ENCODE assay signal across 8 cellular contexts in genomic region chr1:39692152-39693064, GRCh38. TPM values are rescaled to one million over a fixed set of nuclear protein-coding genes. Genes with fewer than 3 reads are reported as not detected.
DNase-seq lines count a peak whose midpoint lies in the region; ATAC-seq and TF ChIP-seq lines count a peak whose summit lies in the region.

No MANE protein-coding gene starts in this region.

- no peak overlapping the region for H2AFZ ChIP-seq in PC-9

- no peaks in the 10 kb centered on the region for H3K9me2 ChIP-seq in PC-9 (ENCODE audit: insufficient read depth)

- BruUV-seq in PC-9 (replicated peaks; lab: Mats Ljungman, UMichigan) = no TSS peak

- CTCF ChIA-PET in PC-9 (lab: Charles Lee) = interaction anchor here (0.6 to 2.0 kb wide), 2 partner anchors 21 to 594 kb away, joined by 3 to 4 read pairs; no protein-coding TSS in a partner anchor

- H3K27me3 ChIP-seq in esophagus (ENCODE audit: control insufficient read depth in 1 of 2, insufficient read depth in 2 of 2, low read length in 2 of 2) (peaks cover 0 to 7% of the 10 kb centered on the region in 2 donors), prostate gland (replicated peaks; ENCODE audit: insufficient read depth) (no peaks in the 10 kb centered on the region), PC-9 (ENCODE audit: insufficient read depth, low read depth) (peaks cover 15% of the 10 kb centered on the region; the same call in 1 of the 2 replicates)

- no peak for TF ChIP-seq POLR2A in prostate gland (IDR thresholded peaks at IDR 0.05)
- TF ChIP-seq POLR2A in GM18505 (IDR thresholded peaks at IDR 0.05; ENCODE audit: borderline replicate concordance, extremely low read depth, insufficient read depth, insufficient read length) = no peak

- H3K9me3 ChIP-seq in ES-I3 (ENCODE audit: control insufficient read depth, insufficient read depth, low read length) (no peaks in the 10 kb centered on the region), esophagus (ENCODE audit: control insufficient read depth in 2 of 2, insufficient read depth in 1 of 2, low read depth in 1 of 2, low read length in 1 of 2) (no peaks in the 10 kb centered on the region), prostate gland (no peaks in the 10 kb centered on the region), PC-9 (ENCODE audit: insufficient read depth, low read depth) (no peaks in the 10 kb centered on the region)

- peak overlapping the region; percentile 17; the same call in 1 of the 2 replicates for H3K9ac ChIP-seq in ES-I3 (ENCODE audit: low read depth, low read length)

- H3K4me2 ChIP-seq in PC-9 = no peak overlapping the region

- H3K79me2 ChIP-seq in PC-9 (ENCODE audit: low read depth) = no peaks in the 10 kb centered on the region

- peak; percentile 98 for DNase-seq in NCI-H748 (lab: John Stamatoyannopoulos, UW; ENCODE audit: unreplicated experiment)
- no peak for DNase-seq in prostate gland (ENCODE audit: low spot score)
- DNase-seq in GDM1 (lab: John Stamatoyannopoulos, UW) = no peak
- DNase-seq in NCI-H187 treated with DMSO at 0.1 percent for 48 hours (lab: John Stamatoyannopoulos, UW) = no peak
- no peak for DNase-seq in PC-9

- WGBS in esophagus, 2 donors = 11% methylated on average over 56 of the region's 56 CpGs
- WGBS in prostate gland = 22% methylated on average over 21 of the region's 56 CpGs

- ATAC-seq in GM18505 (IDR thresholded peaks at IDR 0.05; ENCODE audit: unreplicated experiment) = no peak

- no peaks in the 10 kb centered on the region for H4K20me1 ChIP-seq in PC-9 (ENCODE audit: insufficient read depth)

- peaks cover 8% of the 10 kb centered on the region; the same call in 1 of the 2 replicates for H3F3A ChIP-seq in PC-9 (ENCODE audit: insufficient read depth, low read depth)

- no peaks in the 10 kb centered on the region for H3K4me1 ChIP-seq in ES-I3 (ENCODE audit: insufficient read depth, low read length)
- peaks cover 2 to 13% of the 10 kb centered on the region in 2 donors for H3K4me1 ChIP-seq in esophagus (ENCODE audit: control insufficient read depth in 2 of 2, insufficient read depth in 2 of 2, low read length in 1 of 2)
- no peaks in the 10 kb centered on the region for H3K4me1 ChIP-seq in prostate gland (replicated peaks)
- H3K4me1 ChIP-seq in PC-9 (replicated peaks; ENCODE audit: insufficient read depth) = peaks cover 15% of the 10 kb centered on the region

- H3K4me3 ChIP-seq in esophagus (ENCODE audit: low read depth in 1 of 2, low read length in 2 of 2) (peak overlapping the region; percentile 3 to 5), prostate gland (peak overlapping the region; percentile 23 to 29), PC-9 (no peak overlapping the region)

- TF ChIP-seq CTCF in prostate gland (IDR thresholded peaks at IDR 0.05) (no peak), PC-9 (conservative IDR thresholded peaks at IDR 0.05) (no peak)

- no peaks in the 10 kb centered on the region for H3K36me3 ChIP-seq in ES-I3 (ENCODE audit: insufficient read depth, low read length)
- no peaks in the 10 kb centered on the region for H3K36me3 ChIP-seq in esophagus (ENCODE audit: control insufficient read depth in 2 of 2, insufficient read depth in 2 of 2, low read length in 1 of 2)
- no peaks in the 10 kb centered on the region for H3K36me3 ChIP-seq in prostate gland
- H3K36me3 ChIP-seq in PC-9 (ENCODE audit: low read depth) = no peaks in the 10 kb centered on the region

- POLR2A ChIA-PET in PC-9 (lab: Charles Lee; ENCODE audit: unreplicated experiment) = no interaction called here

- H3K27ac ChIP-seq in esophagus (ENCODE audit: low read depth in 2 of 2, low read length in 1 of 2) (no peak overlapping the region), prostate gland (no peak overlapping the region), PC-9 (no peak overlapping the region)

- intact Hi-C loops in prostate gland (cut with DNase I) = no loop called here
- intact Hi-C loops in PC-9 (cut with micrococcal nuclease; ENCODE audit: unreplicated experiment) = no loop called here

RNA-seq across cellular contexts. Expression of gene HPCAL4, which starts 1.2 kb away (rescaled TPM):
- under 1 TPM; 0.02 to 0.04 TPM for polyA plus RNA-seq in esophagus
- 1 to 10 TPM in 1 of 2 donors, not detected in 1; 4.9 TPM for total RNA-seq in prostate gland
- 0.07 TPM in 1 of 2 replicates, not detected in the other for total RNA-seq in PC-9 (2021)

RNA-seq across cellular contexts. Expression of gene NT5C1A, which starts 20.5 kb away (rescaled TPM):
- under 1 TPM in 1 of 2 donors, not detected in 1; 0.02 TPM for polyA plus RNA-seq in esophagus
- total RNA-seq in prostate gland (under 1 TPM in 1 of 2 donors, not detected in 1; 0.91 TPM), PC-9 (2021) (not detected in 2 replicates)

RNA-seq across cellular contexts. Expression of gene PPIE, which starts 46.3 kb away (rescaled TPM):
- polyA plus RNA-seq in esophagus = 10 to 100 TPM; 24.7 to 41.3 TPM
- total RNA-seq in prostate gland (10 to 100 TPM; 57.2 to 60.2 TPM), PC-9 (2021) (81.1 and 89.5 TPM in 2 replicates)

RNA-seq across cellular contexts. Expression of gene HEYL, which starts 53.0 kb away (rescaled TPM):
- under 1 TPM; 0.37 to 0.45 TPM for polyA plus RNA-seq in esophagus
- total RNA-seq in prostate gland (10 to 100 TPM in 1 of 2 donors, 1 to 10 TPM in 1; 2.6 to 51.9 TPM), PC-9 (2021) (0.17 and 0.35 TPM in 2 replicates)
